In the genomic region with DNA sequence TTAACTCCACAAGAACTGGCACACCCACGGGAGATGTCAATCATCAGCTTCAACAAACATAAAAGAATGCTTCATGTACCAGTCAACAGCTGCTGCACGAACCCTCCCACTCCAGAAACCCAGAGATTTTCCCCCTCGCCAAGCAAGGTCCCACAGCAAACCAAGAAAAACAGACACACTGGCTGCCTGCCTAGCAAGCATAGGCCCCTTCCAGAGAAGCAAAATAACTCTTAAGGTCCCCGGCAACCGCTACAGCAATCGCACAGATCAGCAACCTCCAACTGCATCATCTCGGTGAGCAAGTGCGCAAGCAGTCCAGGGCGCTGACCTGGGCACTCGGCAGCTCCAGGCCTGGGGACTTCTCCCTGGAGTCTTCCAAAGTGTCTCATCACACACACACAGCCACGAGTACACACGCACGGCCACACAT, we compare ENCODE assay signal across 12 cellular contexts.
DNase-seq lines count a peak whose midpoint lies in the region; ATAC-seq, FAIRE-seq and TF ChIP-seq lines count a peak whose summit lies in the region.
"Had no signal": no experiment of that assay in that cellular context is flagged by ENCODE, and none has a peak within 500 bp of the region (broad histone marks: within the 10 kb centered on the region; RNA-seq: fewer than 3 reads in every experiment).

No MANE protein-coding gene starts in this region.

- H2AK5ac ChIP-seq in mesendoderm (ENCODE audit: low read length), result no peak overlapping the region

- H3K79me2 ChIP-seq in ACC112 (ENCODE audit: control insufficient read depth, insufficient read depth, low read length, unreplicated experiment) (no peaks in the 10 kb centered on the region), fibroblast of lung (ENCODE audit: control insufficient read depth, insufficient read depth, low read length) (peaks cover 3% of the 10 kb centered on the region), mesendoderm (ENCODE audit: control insufficient read depth, insufficient read depth, low read length) (no peaks in the 10 kb centered on the region)

- no peak for ATAC-seq in HG03039 (IDR thresholded peaks at IDR 0.05; ENCODE audit: unreplicated experiment)

- H2BK15ac ChIP-seq in mesendoderm (replicated peaks; ENCODE audit: low read depth), result no peak overlapping the region

- H3K4me3 ChIP-seq in ACC112 (ENCODE audit: low read depth, low read length) (no peak overlapping the region), fibroblast of lung (replicated peaks in 1 of 4; ENCODE audit: control extremely low read depth in 1 of 4, insufficient read depth in 1 of 4, low read depth in 3 of 4, low read length in 4 of 4) (no peak overlapping the region), mesendoderm (ENCODE audit: low read length) (no peak overlapping the region), small intestine (ENCODE audit: low read depth in 1 of 2, low read length in 2 of 2) (no peak overlapping the region)

- H2BK120ac ChIP-seq in mesendoderm (ENCODE audit: low read depth, low read length), result no peak overlapping the region

- FAIRE-seq in small intestine (lab: Jason Lieb, UNC), result no peak
- FAIRE-seq: GM19239 had no signal

- H4K8ac ChIP-seq in mesendoderm (ENCODE audit: low read depth, low read length), result no peak overlapping the region

- H3K36me3 ChIP-seq in ACC112 (ENCODE audit: insufficient read depth, low read length), result peaks cover 13% of the 10 kb centered on the region
- peaks cover 23% of the 10 kb centered on the region for H3K36me3 ChIP-seq in fibroblast of lung (ENCODE audit: control insufficient read depth, insufficient read depth, low read length)
- peaks cover 5% of the 10 kb centered on the region for H3K36me3 ChIP-seq in mesendoderm (ENCODE audit: control insufficient read depth, insufficient read depth, low read length)
- peaks cover 9 to 18% of the 10 kb centered on the region in 2 donors for H3K36me3 ChIP-seq in small intestine (ENCODE audit: control insufficient read depth in 2 of 2, insufficient read depth in 2 of 2, low read length in 2 of 2)

- H3K79me1 ChIP-seq in mesendoderm (ENCODE audit: low read length), result peaks cover 6% of the 10 kb centered on the region

- H3K9me3 ChIP-seq in fibroblast of lung (ENCODE audit: control insufficient read depth, insufficient read depth, low read depth, low read length) (no peaks in the 10 kb centered on the region), small intestine (ENCODE audit: control insufficient read depth, low read depth) (no peaks in the 10 kb centered on the region)

- H3K56ac ChIP-seq in mesendoderm (ENCODE audit: low read length), result no peak overlapping the region

- H3K4me2 ChIP-seq in fibroblast of lung (ENCODE audit: extremely low read depth, insufficient read depth, low read length), result no peak overlapping the region
- H3K4me2 ChIP-seq in mesendoderm (ENCODE audit: low read length), result no peak overlapping the region

- H2BK5ac ChIP-seq in mesendoderm (ENCODE audit: low read length), result no peak overlapping the region

- no peak overlapping the region for H2AFZ ChIP-seq in ACC112 (ENCODE audit: low read length, unreplicated experiment)
- no peak overlapping the region for H2AFZ ChIP-seq in fibroblast of lung (ENCODE audit: low read length)

- H3K27me3 ChIP-seq in ACC112 (ENCODE audit: insufficient read depth, low read length) (no peaks in the 10 kb centered on the region), fibroblast of lung (ENCODE audit: control insufficient read depth, insufficient read depth, low read length) (no peaks in the 10 kb centered on the region), mesendoderm (ENCODE audit: insufficient read depth, low read length, poor library complexity) (no peaks in the 10 kb centered on the region), small intestine (ENCODE audit: control insufficient read depth in 2 of 2, insufficient read depth in 2 of 2, low read length in 2 of 2) (no peaks in the 10 kb centered on the region)

- H3K18ac ChIP-seq in mesendoderm (ENCODE audit: low read length), result no peak overlapping the region

- H3K9ac ChIP-seq in fibroblast of lung (ENCODE audit: insufficient read depth, low read length) (no peak overlapping the region), mesendoderm (ENCODE audit: low read length) (no peak overlapping the region)

- H3K23ac ChIP-seq in mesendoderm (ENCODE audit: low read length), result no peak overlapping the region

- no CpG with 5 or more reads among the region's 13 CpGs for WGBS in mesendoderm (ENCODE audit: extremely low coverage, insufficient coverage, low lambda C conversion rate)
- WGBS in small intestine, 3 donors, result 71 to 80% (median 77%) methylated on average over 13 of the region's 13 CpGs

- DNase-seq in NCI-H446 (lab: John Stamatoyannopoulos, UW) (peak; percentile 10 to 81), fibroblast of lung (ENCODE audit: low read depth in 2 of 2) (peak; percentile 52 to 81), nucleus accumbens (lab: John Stamatoyannopoulos, UW) (peak in 41 of 56 donors; percentile 9 to 76 (median 35)), mesendoderm (no peak), small intestine (no peak), NCI-H146 treated with DMSO at 0.1 percent for 48 hours (lab: John Stamatoyannopoulos, UW; ENCODE audit: unreplicated experiment) (no peak)
- DNase-seq: cortex of kidney; DMS79; stimulated activated CD8-positive, alpha-beta memory T cell treated with anti-CD3 and anti-CD28 coated beads, Interleukin-4, amount 100 ng/mL, for 48 hours had no signal

- H3K4ac ChIP-seq in mesendoderm (ENCODE audit: low read depth, low read length), result no peak overlapping the region

- peaks cover 50% of the 10 kb centered on the region for H3K4me1 ChIP-seq in ACC112 (ENCODE audit: control insufficient read depth, insufficient read depth, low read length, unreplicated experiment)
- H3K4me1 ChIP-seq in fibroblast of lung (ENCODE audit: control insufficient read depth, extremely low read depth, insufficient read depth, low read length), result peaks cover 10% of the 10 kb centered on the region
- H3K4me1 ChIP-seq in mesendoderm (ENCODE audit: control insufficient read depth, low read depth, low read length), result peaks cover 5% of the 10 kb centered on the region
- no peaks in the 10 kb centered on the region for H3K4me1 ChIP-seq in small intestine (ENCODE audit: control insufficient read depth in 2 of 2, insufficient read depth in 1 of 2, low read depth in 1 of 2, low read length in 1 of 2)

- no peak overlapping the region for H4K5ac ChIP-seq in mesendoderm (ENCODE audit: low read length)

- no peaks in the 10 kb centered on the region for H4K20me1 ChIP-seq in fibroblast of lung (ENCODE audit: control insufficient read depth, extremely low read depth, insufficient read depth, low read length)

- TF ChIP-seq CTCF in fibroblast of lung (conservative IDR thresholded peaks at IDR 0.05 in 1 of 2, IDR thresholded peaks at IDR 0.05 in 1 of 2; ENCODE audit: low read depth in 1 of 2, low read length in 2 of 2), result no peak

- H3K27ac ChIP-seq in ACC112 (ENCODE audit: low read depth, low read length) (peak overlapping the region; percentile 93), fibroblast of lung (ENCODE audit: insufficient read depth, low read length) (peak overlapping the region; percentile 21), mesendoderm (ENCODE audit: low read depth, low read length) (no peak overlapping the region), small intestine (ENCODE audit: low read depth in 1 of 2, low read length in 1 of 2) (no peak overlapping the region)

Comparison
In these comparisons a context has a peak if more than half of its experiments do, and no peak if none do; other contexts are left out.
1. H3K27ac ChIP-seq: peak in ACC112 (single experiment) and fibroblast of lung (single experiment); none in mesendoderm (single experiment) and small intestine (0 of 2).
2. DNase-seq: peak in NCI-H446 (2 of 2), fibroblast of lung (2 of 2) and nucleus accumbens (41 of 56); none in mesendoderm (single experiment), small intestine (single experiment) and NCI-H146 treated with DMSO at 0.1 percent for 48 hours (single experiment).